In the genomic region with DNA sequence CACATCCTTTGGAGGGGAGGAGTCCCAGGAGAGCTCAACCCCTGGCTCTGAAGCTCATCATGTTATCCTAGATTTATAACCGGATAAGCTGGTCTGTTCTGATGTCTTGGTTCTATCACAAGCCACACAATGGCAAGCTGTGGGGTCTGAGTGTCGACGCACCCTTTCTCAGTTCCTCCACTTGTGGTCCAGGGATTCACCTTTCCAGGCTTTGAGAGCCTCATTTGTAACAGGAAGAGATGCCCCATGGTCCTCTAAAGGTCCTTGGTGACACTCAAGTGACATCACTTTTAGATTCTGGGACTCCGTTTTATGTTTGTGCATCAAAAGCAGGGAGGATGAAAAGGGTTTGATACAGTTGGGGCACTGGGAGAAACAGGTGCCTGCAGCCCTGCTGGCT, we compare ENCODE assay signal across 18 cellular contexts.
A peak's percentile ranks its signal among the peaks of the same experiment; 100 is the strongest.
DNase-seq lines count a peak whose midpoint lies in the region; ATAC-seq and TF ChIP-seq lines count a peak whose summit lies in the region.
"Had no signal": no experiment of that assay in that cellular context is flagged by ENCODE, and none has a peak within 500 bp of the region (broad histone marks: within the 10 kb centered on the region; RNA-seq: fewer than 3 reads in every experiment).

No MANE protein-coding gene starts in this region.

- H2AFZ ChIP-seq in mammary epithelial cell (ENCODE audit: low read depth, low read length), result no peak overlapping the region

- no peak overlapping the region for H3K4me2 ChIP-seq in mammary epithelial cell (ENCODE audit: insufficient read depth, low read depth, low read length)
- H3K4me2 ChIP-seq: KMS-11 had no signal

- H3K27me3 ChIP-seq in breast epithelium (no peaks in the 10 kb centered on the region), mammary epithelial cell (ENCODE audit: insufficient read depth, low read length) (no peaks in the 10 kb centered on the region)
- H3K27me3 ChIP-seq: MG63 had no signal

- BruUV-seq in mammary epithelial cell (replicated peaks; lab: Mats Ljungman, UMichigan), result no TSS peak

- WGBS in mammary epithelial cell (ENCODE audit: low coverage, missing lambda C conversion rate), result 37% methylated on average over 4 of the region's 4 CpGs

- no peak for TF ChIP-seq CTCF in breast epithelium (IDR thresholded peaks at IDR 0.05)
- no peak for TF ChIP-seq CTCF in mammary epithelial cell (conservative IDR thresholded peaks at IDR 0.05 in 1 of 2, IDR thresholded peaks at IDR 0.05 in 1 of 2; ENCODE audit: extremely low read depth in 1 of 2, insufficient read depth in 1 of 2, low read depth in 1 of 2, low read length in 2 of 2)

- dilution Hi-C loops in mammary epithelial cell (cut with HindIII; ENCODE audit: low sequenced_read_pairs), result no loop called here

- H3K36me3 ChIP-seq in breast epithelium (no peaks in the 10 kb centered on the region), mammary epithelial cell (ENCODE audit: insufficient read depth, low read length) (no peaks in the 10 kb centered on the region)
- H3K36me3 ChIP-seq: MG63 had no signal

- H3K27ac Mint-ChIP-seq in T-helper 17 cell, result peak overlapping the region; percentile 83
- H3K27ac Mint-ChIP-seq in stimulated activated effector memory CD8-positive, alpha-beta T cell treated with anti-CD3 and anti-CD28 coated beads, Interleukin-12 subunit alpha, Interleukin-12 subunit beta, amount 100 ng/mL, for 72 hours, result no peak overlapping the region

- DNase-seq in breast epithelium (ENCODE audit: low spot score in 2 of 2) (no peak), mammary epithelial cell (no peak), T-helper 17 cell (no peak), MV-4-11 (lab: John Stamatoyannopoulos, UW) (no peak)
- no peak for DNase-seq in stimulated activated effector memory CD8-positive, alpha-beta T cell treated with anti-CD3 and anti-CD28 coated beads, Interleukin-12 subunit alpha, Interleukin-12 subunit beta, amount 100 ng/mL, for 72 hours (ENCODE audit: low spot score in 2 of 2)
- DNase-seq: Calu3, DMS79 treated with DMSO at 0.1 percent for 48 hours, GDM1, MG63, NCI-H1105 treated with DMSO at 0.1 percent for 48 hours, NCI-H187, NCI-H446 treated with DMSO at 0.1 percent for 48 hours, NCI-H82, SIG-M5 had no signal

- H3K4me3 ChIP-seq in breast epithelium (no peak overlapping the region), mammary epithelial cell (replicated peaks in 1 of 3; ENCODE audit: insufficient read depth in 1 of 3, low read depth in 2 of 3, low read length in 3 of 3) (no peak overlapping the region)
- H3K4me3 ChIP-seq: MG63 had no signal

- intact Hi-C loops in breast epithelium (cut with DNase I; ENCODE audit: low total_unique reads), result loop anchor here (10.0 kb wide), 1 partner anchor 78 kb away; no protein-coding TSS in a partner anchor
- intact Hi-C loops in mammary epithelial cell (cut with micrococcal nuclease), result no loop called here

- H3K4me1 ChIP-seq in breast epithelium, result peaks cover 0 to 26% of the 10 kb centered on the region in 2 donors
- H3K4me1 ChIP-seq in mammary epithelial cell (ENCODE audit: insufficient read depth, low read length), result no peaks in the 10 kb centered on the region

- no peak for TF ChIP-seq POLR2A in breast epithelium (IDR thresholded peaks at IDR 0.05)

- no peak overlapping the region for H3K4me3 Mint-ChIP-seq in T-helper 17 cell
- no peak overlapping the region for H3K4me3 Mint-ChIP-seq in stimulated activated effector memory CD8-positive, alpha-beta T cell treated with anti-CD3 and anti-CD28 coated beads, Interleukin-12 subunit alpha, Interleukin-12 subunit beta, amount 100 ng/mL, for 72 hours

- no peaks in the 10 kb centered on the region for H3K9me3 Mint-ChIP-seq in stimulated activated effector memory CD8-positive, alpha-beta T cell treated with anti-CD3 and anti-CD28 coated beads, Interleukin-12 subunit alpha, Interleukin-12 subunit beta, amount 100 ng/mL, for 72 hours

- no peaks in the 10 kb centered on the region for H4K20me1 ChIP-seq in mammary epithelial cell (ENCODE audit: insufficient read depth, low read length)

- H3K79me2 ChIP-seq in mammary epithelial cell (ENCODE audit: insufficient read depth, low read length), result no peaks in the 10 kb centered on the region

- no peaks in the 10 kb centered on the region for H3K9me3 ChIP-seq in breast epithelium
- no peaks in the 10 kb centered on the region for H3K9me3 ChIP-seq in mammary epithelial cell (replicated peaks; ENCODE audit: insufficient read depth, low read length)
- no peaks in the 10 kb centered on the region for H3K9me3 ChIP-seq in T-helper 17 cell (ENCODE audit: control insufficient read depth, low read length, poor library complexity, severe bottlenecking)
- H3K9me3 ChIP-seq: MG63 had no signal

- peaks cover 43% of the 10 kb centered on the region for H3K4me1 Mint-ChIP-seq in T-helper 17 cell
- H3K4me1 Mint-ChIP-seq in stimulated activated effector memory CD8-positive, alpha-beta T cell treated with anti-CD3 and anti-CD28 coated beads, Interleukin-12 subunit alpha, Interleukin-12 subunit beta, amount 100 ng/mL, for 72 hours, result peaks cover 65% of the 10 kb centered on the region

- peaks cover 10% of the 10 kb centered on the region for H3K36me3 Mint-ChIP-seq in T-helper 17 cell (ENCODE audit: low read depth)
- H3K36me3 Mint-ChIP-seq in stimulated activated effector memory CD8-positive, alpha-beta T cell treated with anti-CD3 and anti-CD28 coated beads, Interleukin-12 subunit alpha, Interleukin-12 subunit beta, amount 100 ng/mL, for 72 hours, result peaks cover 92% of the 10 kb centered on the region

- H3K27me3 Mint-ChIP-seq in T-helper 17 cell, result no peaks in the 10 kb centered on the region

- H3K27ac ChIP-seq in breast epithelium, result peak overlapping the region; percentile 49 to 70
- no peak overlapping the region for H3K27ac ChIP-seq in mammary epithelial cell (ENCODE audit: insufficient read depth, low read depth, low read length)
- H3K27ac ChIP-seq: KMS-11 had no signal

- in situ Hi-C loops in mammary epithelial cell (cut with MboI; ENCODE audit: low sequenced_read_pairs in 2 of 2), result loop anchor here (25.0 kb wide), 1 partner anchor 290 kb away; no protein-coding TSS in a partner anchor

- H3K9ac ChIP-seq in mammary epithelial cell (ENCODE audit: insufficient read depth, low read length), result no peak overlapping the region
- H3K9ac ChIP-seq: KMS-11 had no signal

- ATAC-seq in HG02610 (IDR thresholded peaks at IDR 0.05; ENCODE audit: unreplicated experiment), result peak; percentile 26
- ATAC-seq in T-helper 17 cell, result no peak
- no peak for ATAC-seq in HG03354 (IDR thresholded peaks at IDR 0.05; ENCODE audit: poor library complexity, severe bottlenecking, unreplicated experiment)
- no peak for ATAC-seq in stimulated activated effector memory CD8-positive, alpha-beta T cell treated with anti-CD3 and anti-CD28 coated beads, Interleukin-12 subunit alpha, Interleukin-12 subunit beta, amount 100 ng/mL, for 72 hours
- no peak for ATAC-seq in HG02938 (IDR thresholded peaks at IDR 0.05; ENCODE audit: unreplicated experiment)

- CTCF ChIA-PET in mammary epithelial cell (lab: Charles Lee; ENCODE audit: low non-redundant PET), result no interaction called here
